ENCODE assay signal across 8 cellular contexts in the genomic region with DNA sequence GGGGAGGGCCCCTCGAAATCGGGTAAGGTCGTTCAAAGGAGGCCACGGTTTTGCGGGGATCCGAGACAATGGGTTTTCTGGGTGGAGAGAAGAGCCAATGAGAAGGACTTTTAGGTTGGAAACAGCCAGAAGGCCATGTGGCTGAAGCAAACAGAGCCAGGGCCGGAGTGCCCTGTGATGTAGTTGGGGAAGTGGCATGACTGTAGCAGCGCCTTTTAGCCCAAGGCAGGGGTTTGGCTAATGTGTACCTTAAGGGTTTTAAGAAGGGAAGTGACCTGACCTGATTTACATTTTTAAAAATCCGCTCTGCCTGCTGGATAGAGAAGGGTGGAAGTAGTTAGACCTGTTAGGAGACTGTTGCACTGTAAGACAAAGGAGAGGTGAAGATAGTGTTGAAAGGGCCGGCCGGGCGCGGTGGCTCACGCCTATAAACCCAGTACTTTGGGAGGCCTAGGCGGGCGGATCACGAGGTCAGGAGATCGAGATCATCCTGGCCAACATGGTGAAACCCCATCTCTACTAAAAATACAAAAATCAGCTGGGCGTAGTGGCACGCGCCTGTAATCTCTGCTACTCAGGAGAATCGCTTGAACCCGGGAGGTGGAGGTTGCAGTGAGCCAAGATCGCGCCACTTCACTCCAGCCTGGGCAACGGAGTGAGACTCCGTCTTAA. TPM values are rescaled to one million over a fixed set of nuclear protein-coding genes. Genes with fewer than 3 reads are reported as not detected.
DNase-seq lines count a peak whose midpoint lies in the region; ATAC-seq and TF ChIP-seq lines count a peak whose summit lies in the region.

No MANE protein-coding gene starts in this region.

- DNase-seq in NCI-H146 (lab: John Stamatoyannopoulos, UW): peak; percentile 75
- peak; percentile 10 for DNase-seq in activated CD4-positive, alpha-beta T cell treated with anti-CD3 and anti-CD28 coated beads, Interleukin-2, amount 50 U/mL, for 1 hour
- DNase-seq in erythroblast (lab: John Stamatoyannopoulos, UW): peak; percentile 55 to 58
- DNase-seq in mucosa of descending colon: peak; percentile 62 to 74 (median 69)
- DNase-seq in tibial artery: peak; percentile 67 to 82

- TF ChIP-seq POLR2A in GM18951 (IDR thresholded peaks at IDR 0.05; ENCODE audit: extremely low read depth, insufficient read depth, insufficient read length) (peak; percentile 62), erythroblast (IDR thresholded peaks at IDR 0.05; ENCODE audit: low read length) (no peak)

- H3K36me3 ChIP-seq in BLaER1 treated with 17β-estradiol and CSF1 and Interleukin-3, amounts not matched to agents 10 nM and 100 nM: peaks cover 8 to 31% (median 15%) of the 10 kb centered on the region in 11 experiments; a peak in 20 of 22 replicates
- no peaks in the 10 kb centered on the region for H3K36me3 ChIP-seq in mucosa of descending colon (ENCODE audit: low read depth)
- peaks cover 0 to 8% (median 0%) of the 10 kb centered on the region in 3 donors for H3K36me3 ChIP-seq in tibial artery

- H3K9ac ChIP-seq in BLaER1 treated with 17β-estradiol and CSF1 and Interleukin-3, amounts not matched to agents 10 nM and 100 nM: peak overlapping the region; percentile 90 to 99 (median 97)

- H3K9me3 ChIP-seq in BLaER1 treated with 17β-estradiol and CSF1 and Interleukin-3, amounts not matched to agents 10 nM and 100 nM (replicated peaks in 1 of 11): no peaks in the 10 kb centered on the region
- H3K9me3 ChIP-seq in mucosa of descending colon: no peaks in the 10 kb centered on the region
- no peaks in the 10 kb centered on the region for H3K9me3 ChIP-seq in tibial artery

- intact Hi-C loops in mucosa of descending colon (cut with DNase I, micrococcal nuclease): no loop called here
- intact Hi-C loops in tibial artery (cut with DNase I; ENCODE audit: low total_unique reads): loop anchor here (5.0 to 10.0 kb wide), 2 partner anchors 34 to 1773 kb away; no protein-coding TSS in a partner anchor

- TF ChIP-seq CTCF in mucosa of descending colon (IDR thresholded peaks at IDR 0.05) (no peak), tibial artery (IDR thresholded peaks at IDR 0.05) (no peak)

- peaks cover 0 to 27% (median 16%) of the 10 kb centered on the region in 11 experiments; a peak in 11 of 22 replicates for H4K20me1 ChIP-seq in BLaER1 treated with 17β-estradiol and CSF1 and Interleukin-3, amounts not matched to agents 10 nM and 100 nM

- H3K27me3 ChIP-seq in BLaER1 treated with 17β-estradiol and CSF1 and Interleukin-3, amounts not matched to agents 10 nM and 100 nM: no peaks in the 10 kb centered on the region
- no peaks in the 10 kb centered on the region for H3K27me3 ChIP-seq in tibial artery

- H3K4me2 ChIP-seq in BLaER1 treated with 17β-estradiol and CSF1 and Interleukin-3, amounts not matched to agents 10 nM and 100 nM: peak overlapping the region; percentile 85 to 97 (median 93)

- ATAC-seq in mucosa of descending colon (peak; percentile 37), GM18873 (IDR thresholded peaks at IDR 0.05; ENCODE audit: low FRiP score, unreplicated experiment) (no peak)

- H3K4me1 ChIP-seq in BLaER1 treated with 17β-estradiol and CSF1 and Interleukin-3, amounts not matched to agents 10 nM and 100 nM: peaks cover 62 to 78% (median 75%) of the 10 kb centered on the region in 10 experiments
- H3K4me1 ChIP-seq in mucosa of descending colon (ENCODE audit: low read depth): peaks cover 36% of the 10 kb centered on the region
- peaks cover 0 to 79% (median 71%) of the 10 kb centered on the region in 4 donors for H3K4me1 ChIP-seq in tibial artery

- peak overlapping the region; percentile 91 to 100 (median 98) for H3K27ac ChIP-seq in BLaER1 treated with 17β-estradiol and CSF1 and Interleukin-3, amounts not matched to agents 10 nM and 100 nM
- H3K27ac ChIP-seq in tibial artery: peak overlapping the region; percentile 96 to 98

- peak overlapping the region; percentile 82 to 95 (median 87) for H3K4me3 ChIP-seq in BLaER1 treated with 17β-estradiol and CSF1 and Interleukin-3, amounts not matched to agents 10 nM and 100 nM
- H3K4me3 ChIP-seq in mucosa of descending colon: peak overlapping the region; percentile 73
- peak overlapping the region; percentile 63 to 78 for H3K4me3 ChIP-seq in tibial artery

- in situ Hi-C loops in GM18951 (cut with MboI; ENCODE audit: low sequenced_read_pairs, unreplicated experiment): no loop called here

RNA-seq across cellular contexts. Expression of a gene that starts 1.0 kb away (rescaled TPM):
- 10 to 100 TPM; 16.4 to 25.2 (median 17.3) TPM for total RNA-seq in mucosa of descending colon

RNA-seq across cellular contexts. Expression of a gene that starts 1.4 kb away (rescaled TPM):
- total RNA-seq in mucosa of descending colon: 10 to 100 TPM in 2 of 3 donors, 1 to 10 TPM in 1; 10.0 to 21.5 (median 12.2) TPM

Comparison
In these comparisons a context has a peak if more than half of its experiments do, and no peak if none do; other contexts are left out.
1. DNase-seq: peak in every context shown above with its lines; median percentile 75 in NCI-H146; 74 in tibial artery; 69 in mucosa of descending colon; 56 in erythroblast; 10 in activated CD4-positive, alpha-beta T cell treated with anti-CD3 and anti-CD28 coated beads, Interleukin-2, amount 50 U/mL, for 1 hour.